24 cellular contexts compared by ENCODE assay signal in genomic region chr12:6782903-6783571, GRCh38. TPM values are rescaled to one million over a fixed set of nuclear protein-coding genes. Genes with fewer than 3 reads are reported as not detected.
DNase-seq lines count a peak whose midpoint lies in the region; ATAC-seq, FAIRE-seq and TF ChIP-seq lines count a peak whose summit lies in the region.
"Had no signal": no experiment of that assay in that cellular context is flagged by ENCODE, and none has a peak within 500 bp of the region (broad histone marks: within the 10 kb centered on the region; RNA-seq: fewer than 3 reads in every experiment).

No MANE protein-coding gene starts in this region.

- no peaks in the 10 kb centered on the region for H3K9me3 Mint-ChIP-seq in central memory CD8-positive, alpha-beta T cell
- H3K9me3 Mint-ChIP-seq in type B pancreatic cell = no peaks in the 10 kb centered on the region
- H3K9me3 Mint-ChIP-seq: activated B cell treated with CpG ODN at 0.5 μM for 24 hours; CD8-positive, alpha-beta T cell; H9; memory B cell had no signal

- H3K27ac ChIP-seq in cardiac muscle cell (peak overlapping the region; percentile 27), heart left ventricle (no peak overlapping the region), smooth muscle cell (ENCODE audit: low read depth) (no peak overlapping the region), small intestine (ENCODE audit: low read depth in 1 of 2, low read length in 1 of 2) (no peak overlapping the region)
- H3K27ac ChIP-seq: pancreas, RWPE1 had no signal

- H3K9me3 ChIP-seq in cardiac muscle cell (ENCODE audit: low read depth) = no peaks in the 10 kb centered on the region
- H3K9me3 ChIP-seq in heart left ventricle = no peaks in the 10 kb centered on the region
- no peaks in the 10 kb centered on the region for H3K9me3 ChIP-seq in Loucy (ENCODE audit: insufficient read depth, low read depth, low read length)
- no peaks in the 10 kb centered on the region for H3K9me3 ChIP-seq in smooth muscle cell (replicated peaks; ENCODE audit: low read depth)
- no peaks in the 10 kb centered on the region for H3K9me3 ChIP-seq in small intestine (ENCODE audit: control insufficient read depth, low read depth)
- H3K9me3 ChIP-seq: pancreas, SK-N-SH had no signal

- peak overlapping the region; percentile 33 for H3K27ac Mint-ChIP-seq in central memory CD8-positive, alpha-beta T cell (ENCODE audit: low read depth)
- H3K27ac Mint-ChIP-seq in type B pancreatic cell = peak overlapping the region; percentile 10
- H3K27ac Mint-ChIP-seq: activated B cell treated with CpG ODN at 0.5 μM for 24 hours; CD8-positive, alpha-beta T cell; memory B cell had no signal

- peak overlapping the region; percentile 21; the same call in 1 of the 2 replicates for H2AFZ ChIP-seq in Loucy (ENCODE audit: low read length)
- H2AFZ ChIP-seq in smooth muscle cell (ENCODE audit: low read depth) = no peak overlapping the region

- H3K4me1 ChIP-seq in cardiac muscle cell (ENCODE audit: low read depth) = peaks cover 16% of the 10 kb centered on the region
- peaks cover 0 to 37% (median 13%) of the 10 kb centered on the region in 12 donors for H3K4me1 ChIP-seq in heart left ventricle
- H3K4me1 ChIP-seq in Loucy (ENCODE audit: insufficient read depth, low read length, poor library complexity, severe bottlenecking) = peaks cover 13% of the 10 kb centered on the region
- H3K4me1 ChIP-seq in smooth muscle cell (ENCODE audit: low read depth) = peaks cover 21% of the 10 kb centered on the region
- no peaks in the 10 kb centered on the region for H3K4me1 ChIP-seq in small intestine (ENCODE audit: control insufficient read depth in 2 of 2, insufficient read depth in 1 of 2, low read depth in 1 of 2, low read length in 1 of 2)

- H3K4me2 ChIP-seq in Loucy (ENCODE audit: low read depth, low read length, poor library complexity, severe bottlenecking) (no peak overlapping the region), smooth muscle cell (no peak overlapping the region)
- H3K4me2 ChIP-seq: SK-N-SH had no signal

- no peaks in the 10 kb centered on the region for H3K9me2 ChIP-seq in Loucy (replicated peaks; ENCODE audit: low read depth, low read length)
- H3K9me2 ChIP-seq: SK-N-SH had no signal

- H3K36me3 ChIP-seq in cardiac muscle cell (no peaks in the 10 kb centered on the region), heart left ventricle (no peaks in the 10 kb centered on the region), Loucy (ENCODE audit: insufficient read depth, low read length) (no peaks in the 10 kb centered on the region), smooth muscle cell (ENCODE audit: low read depth) (no peaks in the 10 kb centered on the region), small intestine (ENCODE audit: control insufficient read depth in 2 of 2, insufficient read depth in 2 of 2, low read length in 2 of 2) (no peaks in the 10 kb centered on the region)
- H3K36me3 ChIP-seq: pancreas had no signal

- TF ChIP-seq POLR2A in heart left ventricle (IDR thresholded peaks at IDR 0.05) = no peak

- peak overlapping the region; percentile 24 for H3K9ac ChIP-seq in Loucy (ENCODE audit: low read depth, low read length, poor library complexity, severe bottlenecking)
- no peak overlapping the region for H3K9ac ChIP-seq in smooth muscle cell (ENCODE audit: low read depth)
- H3K9ac ChIP-seq: SK-N-SH had no signal

- intact Hi-C loops in heart left ventricle (cut with DNase I) = no loop called here

- DNase-seq in cardiac muscle cell (ENCODE audit: low read depth in 1 of 2, low spot score in 1 of 2) = peak in 1 of 2 donors; percentile 23
- no peak for DNase-seq in heart left ventricle
- DNase-seq in central memory CD8-positive, alpha-beta T cell (ENCODE audit: low spot score in 2 of 2) = no peak
- DNase-seq in type B pancreatic cell (ENCODE audit: extremely low spot score, unreplicated experiment) = no peak
- no peak for DNase-seq in smooth muscle cell (lab: John Stamatoyannopoulos, UW; ENCODE audit: unreplicated experiment)
- no peak for DNase-seq in small intestine
- DNase-seq: activated B cell treated with CpG ODN at 0.5 μM for 24 hours; activated gamma-delta T cell; CD8-positive, alpha-beta T cell; H9; head of caudate nucleus; KBM-7; left colon; NCI-H1694 treated with DMSO at 0.1 percent for 48 hours; NCI-H526 treated with DMSO at 0.1 percent for 48 hours; pancreas; right cardiac atrium; SK-N-SH had no signal

- WGBS in heart left ventricle, 4 donors = 45 to 75% (median 66%) methylated on average over 2 to 10 of the region's 10 CpGs
- WGBS in smooth muscle cell (ENCODE audit: low lambda C conversion rate) = 78% methylated on average over 10 of the region's 10 CpGs
- WGBS in small intestine, 3 donors = 75 to 80% (median 79%) methylated on average over 10 of the region's 10 CpGs

- H3K27me3 ChIP-seq in cardiac muscle cell = no peaks in the 10 kb centered on the region
- H3K27me3 ChIP-seq in heart left ventricle = no peaks in the 10 kb centered on the region
- no peaks in the 10 kb centered on the region for H3K27me3 ChIP-seq in Loucy (ENCODE audit: insufficient read depth, low read length, poor library complexity, severe bottlenecking)
- H3K27me3 ChIP-seq in smooth muscle cell (ENCODE audit: low read depth) = no peaks in the 10 kb centered on the region
- H3K27me3 ChIP-seq in small intestine (ENCODE audit: control insufficient read depth in 2 of 2, insufficient read depth in 2 of 2, low read length in 2 of 2) = no peaks in the 10 kb centered on the region
- H3K27me3 ChIP-seq: pancreas had no signal

- H4K20me1 ChIP-seq in Loucy (ENCODE audit: insufficient read depth, low read length, poor library complexity, severe bottlenecking) (no peaks in the 10 kb centered on the region), smooth muscle cell (ENCODE audit: low read depth) (no peaks in the 10 kb centered on the region)

- peaks cover 6% of the 10 kb centered on the region for H3K27me3 Mint-ChIP-seq in central memory CD8-positive, alpha-beta T cell
- peaks cover 29% of the 10 kb centered on the region for H3K27me3 Mint-ChIP-seq in type B pancreatic cell

- H3K4me3 Mint-ChIP-seq in central memory CD8-positive, alpha-beta T cell = no peak overlapping the region
- no peak overlapping the region for H3K4me3 Mint-ChIP-seq in type B pancreatic cell
- H3K4me3 Mint-ChIP-seq: activated B cell treated with CpG ODN at 0.5 μM for 24 hours; CD8-positive, alpha-beta T cell; H9; memory B cell had no signal

- FAIRE-seq in small intestine (lab: Jason Lieb, UNC) = no peak
- FAIRE-seq: pancreas, urothelium cell line had no signal

- no peak overlapping the region for H3K4me3 ChIP-seq in cardiac muscle cell
- H3K4me3 ChIP-seq in heart left ventricle = no peak overlapping the region
- H3K4me3 ChIP-seq in Loucy (ENCODE audit: low read length, poor library complexity, severe bottlenecking) = no peak overlapping the region
- no peak overlapping the region for H3K4me3 ChIP-seq in smooth muscle cell
- H3K4me3 ChIP-seq in small intestine (ENCODE audit: low read depth in 1 of 2, low read length in 2 of 2) = no peak overlapping the region
- H3K4me3 ChIP-seq: pancreas had no signal

- H3K79me2 ChIP-seq in Loucy (ENCODE audit: insufficient read depth, low read length) (no peaks in the 10 kb centered on the region), smooth muscle cell (ENCODE audit: low read depth) (no peaks in the 10 kb centered on the region)

- no peaks in the 10 kb centered on the region for H3F3A ChIP-seq in Loucy (ENCODE audit: low read depth)
- no peaks in the 10 kb centered on the region for H3F3A ChIP-seq in smooth muscle cell (ENCODE audit: low read depth)

- H3K36me3 Mint-ChIP-seq in central memory CD8-positive, alpha-beta T cell (ENCODE audit: insufficient read depth) = peaks cover 7% of the 10 kb centered on the region
- H3K36me3 Mint-ChIP-seq in type B pancreatic cell = peaks cover 2% of the 10 kb centered on the region
- H3K36me3 Mint-ChIP-seq: memory B cell had no signal

- TF ChIP-seq CTCF in cardiac muscle cell (IDR thresholded peaks at IDR 0.05; ENCODE audit: low read depth, low read length) (no peak), heart left ventricle (IDR thresholded peaks at IDR 0.05) (no peak), Loucy (conservative IDR thresholded peaks at IDR 0.05; ENCODE audit: low read length) (no peak), type B pancreatic cell (conservative IDR thresholded peaks at IDR 0.05) (no peak), smooth muscle cell (IDR thresholded peaks at IDR 0.05; ENCODE audit: borderline replicate concordance, insufficient read depth, poor library complexity, severe bottlenecking) (no peak)

- peaks cover 19% of the 10 kb centered on the region for H3K4me1 Mint-ChIP-seq in central memory CD8-positive, alpha-beta T cell
- peaks cover 25% of the 10 kb centered on the region for H3K4me1 Mint-ChIP-seq in type B pancreatic cell (ENCODE audit: unreplicated experiment)

- ATAC-seq in heart left ventricle = no peak
- ATAC-seq in central memory CD8-positive, alpha-beta T cell (replicated peaks; ENCODE audit: extremely low read depth, poor library complexity, severe bottlenecking) = no peak
- ATAC-seq: CD8-positive, alpha-beta T cell; left colon; pancreas; right cardiac atrium had no signal

RNA-seq across cellular contexts. Expression of gene CD4, which starts 6.3 kb away (rescaled TPM):
- total RNA-seq in cardiac muscle cell = 3.1 and 3.3 TPM in 2 replicates
- polyA plus RNA-seq in cardiac muscle cell = 5.2 and 5.9 TPM in 2 replicates
- total RNA-seq in heart left ventricle = 10 to 100 TPM in 2 of 9 donors, 1 to 10 TPM in 7; 3.0 to 71.9 (median 5.4) TPM
- polyA plus RNA-seq in heart left ventricle = 1 to 10 TPM; 1.1 to 3.2 TPM
- 0.64 and 0.65 TPM in 2 replicates for total RNA-seq in type B pancreatic cell (ENCODE audit: low replicate concordance)
- 0.13 and 0.22 TPM in 2 replicates for total RNA-seq in smooth muscle cell
- 1.3 and 2.5 TPM in 2 replicates for polyA plus RNA-seq in smooth muscle cell
- 1 to 10 TPM in 2 of 3 donors, under 1 TPM in 1; 0.89 to 7.8 (median 5.1) TPM for polyA plus RNA-seq in small intestine
- total RNA-seq: dermis microvascular lymphatic vessel endothelial cell, myocyte had no signal

RNA-seq across cellular contexts. Expression of gene LAG3, which starts 10.7 kb away (rescaled TPM):
- total RNA-seq in cardiac muscle cell (0.15 TPM in 1 of 2 replicates, not detected in the other), heart left ventricle (1 to 10 TPM in 2 of 9 donors, under 1 TPM in 3, not detected in 4; 0.10 to 1.5 (median 0.43) TPM), type B pancreatic cell (ENCODE audit: low replicate concordance) (0.52 and 2.6 TPM in 2 replicates), smooth muscle cell (0.18 and 1.0 TPM in 2 replicates)
- polyA plus RNA-seq in cardiac muscle cell (0.34 TPM in 1 of 2 replicates, not detected in the other), heart left ventricle (under 1 TPM; 0.03 to 0.34 TPM), smooth muscle cell (1.7 and 3.7 TPM in 2 replicates), small intestine (1 to 10 TPM in 1 of 3 donors, under 1 TPM in 2; 0.67 to 5.9 (median 0.76) TPM)
- total RNA-seq: activated B cell treated with CpG ODN at 0.5 μM for 24 hours, myocyte had no signal

RNA-seq across cellular contexts. Expression of gene PTMS, which starts 16.9 kb away (rescaled TPM):
- total RNA-seq in cardiac muscle cell (194 and 290 TPM in 2 replicates), heart left ventricle (100 to 1,000 TPM in 5 of 9 donors, 10 to 100 TPM in 4; 72.9 to 227 (median 100) TPM), type B pancreatic cell (ENCODE audit: low replicate concordance) (191 and 395 TPM in 2 replicates), smooth muscle cell (115 and 125 TPM in 2 replicates)
- polyA plus RNA-seq in cardiac muscle cell (426 and 467 TPM in 2 replicates), heart left ventricle (100 to 1,000 TPM; 274 to 331 TPM), smooth muscle cell (379 and 381 TPM in 2 replicates), small intestine (100 to 1,000 TPM in 1 of 3 donors, 10 to 100 TPM in 2; 34.0 to 204 (median 85.9) TPM)

RNA-seq across cellular contexts. Expression of gene MLF2, which starts 30.1 kb away (rescaled TPM):
- total RNA-seq in cardiac muscle cell = 342 and 449 TPM in 2 replicates
- 575 and 592 TPM in 2 replicates for polyA plus RNA-seq in cardiac muscle cell
- 100 to 1,000 TPM; 126 to 207 (median 152) TPM for total RNA-seq in heart left ventricle
- 100 to 1,000 TPM; 136 to 231 TPM for polyA plus RNA-seq in heart left ventricle
- 187 and 371 TPM in 2 replicates for total RNA-seq in type B pancreatic cell (ENCODE audit: low replicate concordance)
- total RNA-seq in smooth muscle cell = 182 and 185 TPM in 2 replicates
- polyA plus RNA-seq in smooth muscle cell = 381 and 398 TPM in 2 replicates
- 100 to 1,000 TPM; 163 to 233 (median 204) TPM for polyA plus RNA-seq in small intestine

RNA-seq across cellular contexts. Expression of gene GPR162, which starts 38.6 kb away (rescaled TPM):
- total RNA-seq in cardiac muscle cell (41.1 and 51.0 TPM in 2 replicates), heart left ventricle (1 to 10 TPM; 1.8 to 5.2 (median 2.9) TPM), type B pancreatic cell (ENCODE audit: low replicate concordance) (5.4 and 17.8 TPM in 2 replicates), smooth muscle cell (0.76 and 2.9 TPM in 2 replicates)
- polyA plus RNA-seq in cardiac muscle cell (29.2 and 38.6 TPM in 2 replicates), heart left ventricle (1 to 10 TPM; 4.4 to 7.7 TPM), smooth muscle cell (2.1 and 3.0 TPM in 2 replicates), small intestine (1 to 10 TPM in 2 of 3 donors, not detected in 1; 1.1 to 6.7 TPM)
- total RNA-seq: activated B cell treated with CpG ODN at 0.5 μM for 24 hours; CD8-positive, alpha-beta T cell had no signal
